Comparison of ENCODE assay signal across 8 cellular contexts in genomic region chr19:50333235-50333736, GRCh38. TPM values are rescaled to one million over a fixed set of nuclear protein-coding genes. Genes with fewer than 3 reads are reported as not detected.
A peak's percentile ranks its signal among the peaks of the same experiment; 100 is the strongest.
DNase-seq lines count a peak whose midpoint lies in the region; TF ChIP-seq lines count a peak whose summit lies in the region.

No MANE protein-coding gene starts in this region.

- peaks cover 14% of the 10 kb centered on the region for H3K9me3 Mint-ChIP-seq in HFFc6

- peak overlapping the region; percentile 64 for H3K4me3 Mint-ChIP-seq in HFFc6

- peak; percentile 79 for DNase-seq in GM03348 (ENCODE audit: low spot score)
- peak; percentile 8 for DNase-seq in HFFc6
- peak; percentile 96 for DNase-seq in NCI-H2029 (lab: John Stamatoyannopoulos, UW)
- peak; percentile 83 for DNase-seq in activated CD4-positive, CD25-positive, alpha-beta regulatory T cell treated with anti-CD3 and anti-CD28 coated beads, Interleukin-2, amount 50 U/mL, for 72 hours
- DNase-seq in cerebellar nuclear complex (lab: John Stamatoyannopoulos, UW): peak; percentile 80 to 88
- DNase-seq in kidney tubule cell (ENCODE audit: low spot score): peak; percentile 93
- DNase-seq in stimulated activated CD4-positive, alpha-beta T cell treated with anti-CD3 and anti-CD28 coated beads, Interleukin-15, amount 100 ng/mL, for 48 hours (ENCODE audit: low read depth in 2 of 2): peak; percentile 94 to 95
- DNase-seq in AML-193 (lab: John Stamatoyannopoulos, UW): no peak

- peaks cover 12% of the 10 kb centered on the region; the same call in 1 of the 2 replicates for H3K4me1 Mint-ChIP-seq in HFFc6 (ENCODE audit: low read depth)

- H3K27ac Mint-ChIP-seq in HFFc6: no peak overlapping the region

- no peak for TF ChIP-seq CTCF in HFFc6 (IDR thresholded peaks at IDR 0.05)

- peaks cover 8% of the 10 kb centered on the region for H3K36me3 Mint-ChIP-seq in HFFc6 (ENCODE audit: low read depth)

- H3K27me3 Mint-ChIP-seq in HFFc6 (ENCODE audit: insufficient read depth): peaks cover 39% of the 10 kb centered on the region

RNA-seq across cellular contexts. Expression of gene KCNC3, which starts 4.1 kb away (rescaled TPM):
- not detected for total RNA-seq in HFFc6 (2021; fragmentation: NEBNext Ultra II Directional; extraction: Animal tissue kit (Norgen Biotek cat#: 25700))

RNA-seq across cellular contexts. Expression of gene NAPSA, which starts 32.2 kb away (rescaled TPM):
- total RNA-seq in HFFc6 (2021; fragmentation: NEBNext Ultra II Directional; extraction: Animal tissue kit (Norgen Biotek cat#: 25700)): under 1 TPM in 4 of 6 experiments, not detected in 2; 0.12 to 0.66 (median 0.41) TPM

RNA-seq across cellular contexts. Expression of gene NR1H2, which starts 43.0 kb away (rescaled TPM):
- total RNA-seq in HFFc6 (2021; fragmentation: NEBNext Ultra II Directional; extraction: Animal tissue kit (Norgen Biotek cat#: 25700)): 10 to 100 TPM; 66.6 to 76.0 (median 70.1) TPM

RNA-seq across cellular contexts. Expression of gene POLD1, which starts 50.9 kb away (rescaled TPM):
- total RNA-seq in HFFc6 (2021; fragmentation: NEBNext Ultra II Directional; extraction: Animal tissue kit (Norgen Biotek cat#: 25700)): 10 to 100 TPM; 21.7 to 37.8 (median 33.7) TPM

Comparison
In these comparisons a context has a peak if more than half of its experiments do, and no peak if none do; other contexts are left out.
1. DNase-seq: peak in GM03348 (single experiment), HFFc6 (single experiment), NCI-H2029 (single experiment), activated CD4-positive, CD25-positive, alpha-beta regulatory T cell treated with anti-CD3 and anti-CD28 coated beads, Interleukin-2, amount 50 U/mL, for 72 hours (single experiment), cerebellar nuclear complex (2 of 2), kidney tubule cell (single experiment) and stimulated activated CD4-positive, alpha-beta T cell treated with anti-CD3 and anti-CD28 coated beads, Interleukin-15, amount 100 ng/mL, for 48 hours (2 of 2); none in AML-193 (0 of 2).